ENCODE assay signal across 10 cellular contexts in the genomic region with DNA sequence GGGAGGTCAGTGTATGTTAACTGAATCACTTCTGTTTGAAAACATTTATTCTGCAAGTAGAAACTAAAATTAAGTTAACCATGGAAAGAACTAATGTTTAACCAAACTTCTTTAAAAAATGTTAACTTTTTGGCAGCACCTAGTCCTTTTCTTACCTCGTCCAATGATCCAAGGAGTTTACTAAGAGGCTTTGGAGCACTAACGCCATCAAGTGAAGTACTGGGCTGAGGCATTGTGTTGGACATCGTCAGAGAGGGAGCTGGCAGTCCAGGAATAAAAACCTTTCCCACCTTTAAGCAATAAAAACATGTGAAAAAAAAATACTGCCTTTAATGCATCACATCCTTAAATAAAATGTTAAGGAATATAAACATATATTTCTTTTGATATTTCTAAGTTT. TPM values are rescaled to one million over a fixed set of nuclear protein-coding genes. Genes with fewer than 3 reads are reported as not detected.
"Had no signal": no experiment of that assay in that cellular context is flagged by ENCODE, and none has a peak within 500 bp of the region (broad histone marks: within the 10 kb centered on the region; RNA-seq: fewer than 3 reads in every experiment).

No MANE protein-coding gene starts in this region.

RNA-seq across cellular contexts. Expression of a gene that starts 23.8 kb away (rescaled TPM):
- total RNA-seq: esophagus squamous epithelium, gastroesophageal sphincter, heart left ventricle, hepatocyte, kidney epithelial cell, left lung, left ventricle myocardium superior, lower leg skin, lower lobe of right lung, myocyte had no signal
- polyA plus RNA-seq: heart left ventricle had no signal
